Comparison of ENCODE assay signal across 17 cellular contexts in genomic region chr15:78038585-78039247, GRCh38. TPM values are rescaled to one million over a fixed set of nuclear protein-coding genes. Genes with fewer than 3 reads are reported as not detected.
DNase-seq lines count a peak whose midpoint lies in the region; ATAC-seq and TF ChIP-seq lines count a peak whose summit lies in the region.
"Had no signal": no experiment of that assay in that cellular context is flagged by ENCODE, and none has a peak within 500 bp of the region (broad histone marks: within the 10 kb centered on the region; RNA-seq: fewer than 3 reads in every experiment).

No MANE protein-coding gene starts in this region.

- H3K36me3 ChIP-seq in lower lobe of right lung (peaks cover 25% of the 10 kb centered on the region), upper lobe of right lung (peaks cover 32% of the 10 kb centered on the region)

- H3K9me3 ChIP-seq in lower lobe of right lung (no peaks in the 10 kb centered on the region), upper lobe of right lung (no peaks in the 10 kb centered on the region)

- H3K4me1 ChIP-seq in lower lobe of right lung (peaks cover 73% of the 10 kb centered on the region), upper lobe of right lung (peaks cover 68% of the 10 kb centered on the region)

- peaks cover 94% of the 10 kb centered on the region for H3K4me1 Mint-ChIP-seq in activated naive CD4-positive, alpha-beta T cell treated with anti-CD3 and anti-CD28 coated beads, Interleukin-2, amount 50 U/mL, for 24 hours
- peaks cover 94% of the 10 kb centered on the region for H3K4me1 Mint-ChIP-seq in activated T-helper 1 cell treated with anti-CD3 and anti-CD28 coated beads, Interleukin-12 subunit alpha, Interleukin-12 subunit beta, Interleukin-2, Interleukin-4 antibody, amounts not matched to agents 30 ng/mL and 10 ng/mL and 1 ng/mL, durations not matched to agents 14 hours and 24 hours and 36 hours (ENCODE audit: low read depth)

- H3K9me3 Mint-ChIP-seq in activated naive CD4-positive, alpha-beta T cell treated with anti-CD3 and anti-CD28 coated beads, Interleukin-2, amount 50 U/mL, for 24 hours = no peaks in the 10 kb centered on the region
- no peaks in the 10 kb centered on the region for H3K9me3 Mint-ChIP-seq in activated T-helper 1 cell treated with anti-CD3 and anti-CD28 coated beads, Interleukin-12 subunit alpha, Interleukin-12 subunit beta, Interleukin-2, Interleukin-4 antibody, amounts not matched to agents 30 ng/mL and 10 ng/mL and 1 ng/mL, durations not matched to agents 14 hours and 24 hours and 36 hours
- H3K9me3 Mint-ChIP-seq: naive B cell had no signal

- DNase-seq in activated naive CD4-positive, alpha-beta T cell (lab: John Stamatoyannopoulos, UW) = no peak
- no peak for DNase-seq in activated T-helper 1 cell treated with anti-CD3 and anti-CD28 coated beads, Interleukin-12 subunit alpha, Interleukin-12 subunit beta, Interleukin-2, Interleukin-4 antibody, amounts not matched to agents 30 ng/mL and 10 ng/mL and 1 ng/mL, durations not matched to agents 14 hours and 24 hours and 36 hours (ENCODE audit: low spot score)
- no peak for DNase-seq in lower lobe of right lung
- DNase-seq in upper lobe of right lung = no peak
- no peak for DNase-seq in GOT3 (lab: John Stamatoyannopoulos, UW)
- DNase-seq in globus pallidus (ENCODE audit: low spot score) = no peak
- DNase-seq in AG08396 (ENCODE audit: low spot score) = no peak
- DNase-seq: DMS79 treated with DMSO at 0.1 percent for 48 hours, hippocampal formation, naive B cell, NCI-H2081 treated with DMSO at 0.1 percent for 48 hours, NCI-H748 treated with DMSO at 0.1 percent for 48 hours, T1000 had no signal

- ATAC-seq in lower lobe of right lung (no peak), upper lobe of right lung (no peak)
- ATAC-seq: esophagus mucosa had no signal

- no peak overlapping the region for H3K27ac Mint-ChIP-seq in activated naive CD4-positive, alpha-beta T cell treated with anti-CD3 and anti-CD28 coated beads, Interleukin-2, amount 50 U/mL, for 24 hours
- H3K27ac Mint-ChIP-seq in activated T-helper 1 cell treated with anti-CD3 and anti-CD28 coated beads, Interleukin-12 subunit alpha, Interleukin-12 subunit beta, Interleukin-2, Interleukin-4 antibody, amounts not matched to agents 30 ng/mL and 10 ng/mL and 1 ng/mL, durations not matched to agents 14 hours and 24 hours and 36 hours = peak overlapping the region; percentile 89

- intact Hi-C loops in activated T-helper 1 cell treated with anti-CD3 and anti-CD28 coated beads, Interleukin-12 subunit alpha, Interleukin-12 subunit beta, Interleukin-2, Interleukin-4 antibody, amounts not matched to agents 30 ng/mL and 10 ng/mL and 1 ng/mL, durations not matched to agents 14 hours and 24 hours and 36 hours (cut with micrococcal nuclease) = no loop called here
- intact Hi-C loops in lower lobe of right lung (cut with DNase I) (no loop called here), upper lobe of right lung (cut with DNase I) (no loop called here)

- no peaks in the 10 kb centered on the region for H3K27me3 Mint-ChIP-seq in activated naive CD4-positive, alpha-beta T cell treated with anti-CD3 and anti-CD28 coated beads, Interleukin-2, amount 50 U/mL, for 24 hours
- H3K27me3 Mint-ChIP-seq in activated T-helper 1 cell treated with anti-CD3 and anti-CD28 coated beads, Interleukin-12 subunit alpha, Interleukin-12 subunit beta, Interleukin-2, Interleukin-4 antibody, amounts not matched to agents 30 ng/mL and 10 ng/mL and 1 ng/mL, durations not matched to agents 14 hours and 24 hours and 36 hours (ENCODE audit: insufficient read depth) = no peaks in the 10 kb centered on the region
- H3K27me3 Mint-ChIP-seq: naive B cell had no signal

- peak overlapping the region; percentile 39 for H3K4me3 Mint-ChIP-seq in activated naive CD4-positive, alpha-beta T cell treated with anti-CD3 and anti-CD28 coated beads, Interleukin-2, amount 50 U/mL, for 24 hours
- no peak overlapping the region for H3K4me3 Mint-ChIP-seq in activated T-helper 1 cell treated with anti-CD3 and anti-CD28 coated beads, Interleukin-12 subunit alpha, Interleukin-12 subunit beta, Interleukin-2, Interleukin-4 antibody, amounts not matched to agents 30 ng/mL and 10 ng/mL and 1 ng/mL, durations not matched to agents 14 hours and 24 hours and 36 hours

- H3K4me3 ChIP-seq in lower lobe of right lung = no peak overlapping the region
- H3K4me3 ChIP-seq in upper lobe of right lung = no peak overlapping the region

- H3K36me3 Mint-ChIP-seq in activated naive CD4-positive, alpha-beta T cell treated with anti-CD3 and anti-CD28 coated beads, Interleukin-2, amount 50 U/mL, for 24 hours = peaks cover 9% of the 10 kb centered on the region
- H3K36me3 Mint-ChIP-seq in activated T-helper 1 cell treated with anti-CD3 and anti-CD28 coated beads, Interleukin-12 subunit alpha, Interleukin-12 subunit beta, Interleukin-2, Interleukin-4 antibody, amounts not matched to agents 30 ng/mL and 10 ng/mL and 1 ng/mL, durations not matched to agents 14 hours and 24 hours and 36 hours (ENCODE audit: low read depth) = peaks cover 46% of the 10 kb centered on the region

- H3K27ac ChIP-seq in lower lobe of right lung = peak overlapping the region; percentile 19
- H3K27ac ChIP-seq in upper lobe of right lung = peak overlapping the region; percentile 62

- H3K27me3 ChIP-seq in lower lobe of right lung (ENCODE audit: low read depth) (no peaks in the 10 kb centered on the region), upper lobe of right lung (no peaks in the 10 kb centered on the region)

- TF ChIP-seq CTCF in lower lobe of right lung (IDR thresholded peaks at IDR 0.05) (no peak), upper lobe of right lung (IDR thresholded peaks at IDR 0.05) (no peak)

RNA-seq across cellular contexts. Expression of gene TBC1D2B, which starts 38.8 kb away (rescaled TPM):
- total RNA-seq in activated T-helper 1 cell treated with anti-CD3 and anti-CD28 coated beads, Interleukin-12 subunit alpha, Interleukin-12 subunit beta, Interleukin-2, Interleukin-4 antibody, amounts not matched to agents 30 ng/mL and 10 ng/mL and 1 ng/mL, durations not matched to agents 14 hours and 24 hours and 36 hours = 60.8 and 64.7 TPM in 2 replicates
- total RNA-seq in lower lobe of right lung (69.8 TPM), upper lobe of right lung (88.7 TPM)

RNA-seq across cellular contexts. Expression of gene SH2D7, which starts 53.6 kb away (rescaled TPM):
- total RNA-seq in activated T-helper 1 cell treated with anti-CD3 and anti-CD28 coated beads, Interleukin-12 subunit alpha, Interleukin-12 subunit beta, Interleukin-2, Interleukin-4 antibody, amounts not matched to agents 30 ng/mL and 10 ng/mL and 1 ng/mL, durations not matched to agents 14 hours and 24 hours and 36 hours = not detected in 2 replicates
- not detected for total RNA-seq in lower lobe of right lung
- total RNA-seq in upper lobe of right lung = not detected
- total RNA-seq: activated CD8-positive, alpha-beta memory T cell treated with anti-CD3 and anti-CD28 coated beads for 36 hours; esophagus mucosa; HT1080 had no signal
